16 cellular contexts compared by ENCODE assay signal in genomic region chr2:11121099-11121822, GRCh38. TPM values are rescaled to one million over a fixed set of nuclear protein-coding genes. Genes with fewer than 3 reads are reported as not detected.
DNase-seq lines count a peak whose midpoint lies in the region; FAIRE-seq and TF ChIP-seq lines count a peak whose summit lies in the region.
"Had no signal": no experiment of that assay in that cellular context is flagged by ENCODE, and none has a peak within 500 bp of the region (broad histone marks: within the 10 kb centered on the region; RNA-seq: fewer than 3 reads in every experiment).

No MANE protein-coding gene starts in this region.

- no peak overlapping the region for H2AK5ac ChIP-seq in mesendoderm (ENCODE audit: low read length)

- no peak overlapping the region for H2BK15ac ChIP-seq in mesendoderm (replicated peaks; ENCODE audit: low read depth)

- no peaks in the 10 kb centered on the region for H3K4me1 ChIP-seq in HEK293 (ENCODE audit: control insufficient read depth, insufficient read depth, low read length)
- peaks cover 12% of the 10 kb centered on the region for H3K4me1 ChIP-seq in mammary epithelial cell (ENCODE audit: insufficient read depth, low read length)
- H3K4me1 ChIP-seq in mesendoderm (ENCODE audit: control insufficient read depth, low read depth, low read length) = no peaks in the 10 kb centered on the region
- H3K4me1 ChIP-seq: left lung, SJCRH30 had no signal

- no peak for FAIRE-seq in GM12891 (lab: Jason Lieb, UNC)
- FAIRE-seq: G401.6 had no signal

- in situ Hi-C loops in mammary epithelial cell (cut with MboI; ENCODE audit: low sequenced_read_pairs in 2 of 2) = loop anchor here (5.0 to 10.0 kb wide), 2 partner anchors 284 to 416 kb away; no protein-coding TSS in a partner anchor

- H2BK5ac ChIP-seq in mesendoderm (ENCODE audit: low read length) = no peak overlapping the region

- H3K4me2 ChIP-seq in mammary epithelial cell (ENCODE audit: insufficient read depth, low read depth, low read length) (peak overlapping the region; percentile 2), mesendoderm (ENCODE audit: low read length) (no peak overlapping the region)
- H3K4me2 ChIP-seq: hepatocyte had no signal

- no peaks in the 10 kb centered on the region for H3K9me3 ChIP-seq in HEK293 (ENCODE audit: control insufficient read depth, insufficient read depth, low read depth, low read length)
- no peaks in the 10 kb centered on the region for H3K9me3 ChIP-seq in mammary epithelial cell (replicated peaks; ENCODE audit: insufficient read depth, low read length)
- H3K9me3 ChIP-seq: left lung, SJCRH30 had no signal

- H3K79me2 ChIP-seq in mammary epithelial cell (ENCODE audit: insufficient read depth, low read length) = no peaks in the 10 kb centered on the region
- H3K79me2 ChIP-seq in mesendoderm (ENCODE audit: control insufficient read depth, insufficient read depth, low read length) = no peaks in the 10 kb centered on the region
- H3K79me2 ChIP-seq: hepatocyte had no signal

- H3K27me3 Mint-ChIP-seq in Calu3 (ENCODE audit: unreplicated experiment) = peaks cover 12% of the 10 kb centered on the region
- H3K27me3 Mint-ChIP-seq: activated CD4-positive, alpha-beta memory T cell treated with anti-CD3 and anti-CD28 coated beads for 36 hours had no signal

- TF ChIP-seq CTCF in Calu3 (IDR thresholded peaks at IDR 0.05; ENCODE audit: unreplicated experiment) (no peak), HEK293 (tag by site-specific recombination; IDR thresholded peaks at IDR 0.05) (no peak), mammary epithelial cell (conservative IDR thresholded peaks at IDR 0.05 in 1 of 2, IDR thresholded peaks at IDR 0.05 in 1 of 2; ENCODE audit: extremely low read depth in 1 of 2, insufficient read depth in 1 of 2, low read depth in 1 of 2, low read length in 2 of 2) (no peak)

- H3K36me3 ChIP-seq in HEK293 (ENCODE audit: control insufficient read depth in 2 of 2, insufficient read depth in 1 of 2, low read length in 2 of 2) (no peaks in the 10 kb centered on the region), mammary epithelial cell (ENCODE audit: insufficient read depth, low read length) (no peaks in the 10 kb centered on the region), mesendoderm (ENCODE audit: control insufficient read depth, insufficient read depth, low read length) (no peaks in the 10 kb centered on the region)
- H3K36me3 ChIP-seq: left lung, SJCRH30 had no signal

- H3K36me3 Mint-ChIP-seq in Calu3 (ENCODE audit: insufficient read depth, unreplicated experiment) = no peaks in the 10 kb centered on the region
- H3K36me3 Mint-ChIP-seq: activated CD4-positive, alpha-beta memory T cell treated with anti-CD3 and anti-CD28 coated beads for 36 hours; CD8-positive, alpha-beta T cell; natural killer cell had no signal

- no peak overlapping the region for H2BK120ac ChIP-seq in mesendoderm (ENCODE audit: low read depth, low read length)

- H3K27ac ChIP-seq in HEK293 (ENCODE audit: extremely low read depth, low read depth, low read length) (no peak overlapping the region), mammary epithelial cell (ENCODE audit: insufficient read depth, low read depth, low read length) (no peak overlapping the region), mesendoderm (ENCODE audit: low read depth, low read length) (no peak overlapping the region)
- H3K27ac ChIP-seq: hepatocyte, left lung, SJCRH30 had no signal

- H3K23ac ChIP-seq in mesendoderm (ENCODE audit: low read length) = no peak overlapping the region

- H3K79me1 ChIP-seq in mesendoderm (ENCODE audit: low read length) = no peaks in the 10 kb centered on the region

- H4K20me1 ChIP-seq in mammary epithelial cell (ENCODE audit: insufficient read depth, low read length) = no peaks in the 10 kb centered on the region

- no peak overlapping the region for H4K8ac ChIP-seq in mesendoderm (ENCODE audit: low read depth, low read length)

- H3K27me3 ChIP-seq in mammary epithelial cell (ENCODE audit: insufficient read depth, low read length) = no peaks in the 10 kb centered on the region
- no peaks in the 10 kb centered on the region for H3K27me3 ChIP-seq in mesendoderm (ENCODE audit: insufficient read depth, low read length, poor library complexity)
- H3K27me3 ChIP-seq: hepatocyte had no signal

- no peak overlapping the region for H3K9ac ChIP-seq in mammary epithelial cell (ENCODE audit: insufficient read depth, low read length)
- H3K9ac ChIP-seq in mesendoderm (ENCODE audit: low read length) = no peak overlapping the region

- BruUV-seq in Calu3 (replicated peaks; lab: Mats Ljungman, UMichigan) (no TSS peak), mammary epithelial cell (replicated peaks; lab: Mats Ljungman, UMichigan) (no TSS peak)

- TF ChIP-seq POLR2A in GM12891 (IDR thresholded peaks at IDR 0.05; ENCODE audit: low read depth, low read length) = no peak

- H3K4me3 ChIP-seq in HEK293 (ENCODE audit: low read depth, low read length) = no peak overlapping the region
- no peak overlapping the region for H3K4me3 ChIP-seq in mammary epithelial cell (replicated peaks in 1 of 3; ENCODE audit: insufficient read depth in 1 of 3, low read depth in 2 of 3, low read length in 3 of 3)
- H3K4me3 ChIP-seq in mesendoderm (ENCODE audit: low read length) = no peak overlapping the region
- H3K4me3 ChIP-seq: hepatocyte, left lung, SJCRH30 had no signal

- intact Hi-C loops in Calu3 (cut with micrococcal nuclease; ENCODE audit: unreplicated experiment) (loop anchor here (10.0 kb wide), 2 partner anchors 206 to 406 kb away; partner anchors contain the start of gene KCNF1), mammary epithelial cell (cut with micrococcal nuclease) (loop anchor here (5.0 kb wide), 1 partner anchor 194 kb away; no protein-coding TSS in a partner anchor)

- CTCF ChIA-PET in Calu3 (lab: Charles Lee) = interaction anchor here (1.1 kb wide), 1 partner anchor 289 kb away, joined by 4 read pairs; no protein-coding TSS in a partner anchor
- CTCF ChIA-PET in HEK293 (lab: Yijun Ruan, JAX) = interaction anchor here (0.6 to 9.1 kb wide), 6 partner anchors 12 to 286 kb away, joined by 3 to 185 read pairs (median 8); a partner anchor contains a TSS
- CTCF ChIA-PET in mammary epithelial cell (lab: Charles Lee; ENCODE audit: low non-redundant PET) = no interaction called here

- peak overlapping the region; percentile 36 for H3K27ac Mint-ChIP-seq in Calu3 (ENCODE audit: unreplicated experiment)
- H3K27ac Mint-ChIP-seq: activated CD4-positive, alpha-beta memory T cell treated with anti-CD3 and anti-CD28 coated beads for 36 hours; CD8-positive, alpha-beta T cell; natural killer cell had no signal

- 40% methylated on average over 5 of the region's 8 CpGs for WGBS in mammary epithelial cell (ENCODE audit: low coverage, missing lambda C conversion rate)
- no CpG with 5 or more reads among the region's 8 CpGs for WGBS in mesendoderm (ENCODE audit: extremely low coverage, insufficient coverage, low lambda C conversion rate)

- DNase-seq in Calu3 (no peak), mammary epithelial cell (no peak), mesendoderm (peak; percentile 57), NOMO-1 treated with dmso at 0.1 percent for 144 hours (lab: John Stamatoyannopoulos, UW; ENCODE audit: unreplicated experiment) (no peak), GM12891 (ENCODE audit: insufficient read length, low spot score) (no peak), NCI-H774 (lab: John Stamatoyannopoulos, UW) (no peak)
- DNase-seq: activated CD4-positive, alpha-beta memory T cell treated with anti-CD3 and anti-CD28 coated beads for 36 hours; CD8-positive, alpha-beta T cell; left lung; natural killer cell; NCI-H1930; SJCRH30; stimulated activated CD4-positive, alpha-beta T cell treated with anti-CD3 and anti-CD28 coated beads, Interleukin-15, amount 100 ng/mL, for 24 hours had no signal

- H3K4me1 Mint-ChIP-seq in Calu3 (ENCODE audit: low read depth, unreplicated experiment) = peaks cover 18% of the 10 kb centered on the region
- H3K4me1 Mint-ChIP-seq: natural killer cell had no signal

- H3K4me3 Mint-ChIP-seq in Calu3 (ENCODE audit: low read depth, unreplicated experiment) = no peak overlapping the region
- H3K4me3 Mint-ChIP-seq: activated CD4-positive, alpha-beta memory T cell treated with anti-CD3 and anti-CD28 coated beads for 36 hours; CD8-positive, alpha-beta T cell; natural killer cell had no signal

- H3K4ac ChIP-seq in mesendoderm (ENCODE audit: low read depth, low read length) = no peak overlapping the region

- no peak overlapping the region for H3K56ac ChIP-seq in mesendoderm (ENCODE audit: low read length)

- H2AFZ ChIP-seq in mammary epithelial cell (ENCODE audit: low read depth, low read length) = peak overlapping the region; percentile 50
- H2AFZ ChIP-seq: hepatocyte had no signal

- no peak overlapping the region for H4K5ac ChIP-seq in mesendoderm (ENCODE audit: low read length)

- POLR2A ChIA-PET in HEK293 (lab: Yijun Ruan, JAX) = no interaction called here

- dilution Hi-C loops in mammary epithelial cell (cut with HindIII; ENCODE audit: low sequenced_read_pairs) = no loop called here

- no peak overlapping the region for H3K18ac ChIP-seq in mesendoderm (ENCODE audit: low read length)

- H3K9me3 Mint-ChIP-seq in Calu3 (ENCODE audit: low read depth, unreplicated experiment) = no peaks in the 10 kb centered on the region
- H3K9me3 Mint-ChIP-seq: activated CD4-positive, alpha-beta memory T cell treated with anti-CD3 and anti-CD28 coated beads for 36 hours; CD8-positive, alpha-beta T cell; natural killer cell had no signal

TF ChIP-seq in HEK293, 187 proteins besides CTCF, POLR2A, EP300 and RAD21 (continues in another document):
- TF ChIP-seq ZNF768 (tag by site-specific recombination; IDR thresholded peaks at IDR 0.05) = 0 out of 2 replicates have a peak, but pooled peaks have one; percentile 57
- TF ChIP-seq ZSCAN16 (tag by site-specific recombination; IDR thresholded peaks at IDR 0.05) = 0 out of 2 replicates have a peak, but pooled peaks have one; percentile 39
- no peak for TF ChIP-seq ZNF76 (tag by site-specific recombination; IDR thresholded peaks at IDR 0.05; ENCODE audit: borderline replicate concordance, low read depth)
- TF ChIP-seq ZFP69B (tag by site-specific recombination; IDR thresholded peaks at IDR 0.05) = no peak
- no peak for TF ChIP-seq ZNF596 (tag by site-specific recombination; IDR thresholded peaks at IDR 0.05)

TF ChIP-seq in GM12891, 5 proteins besides CTCF, POLR2A, EP300 and RAD21:
- TF ChIP-seq POU2F2 (IDR thresholded peaks at IDR 0.05; ENCODE audit: low read depth, low read length) (no peak), POLR2AphosphoS5 (IDR thresholded peaks at IDR 0.05; ENCODE audit: low read depth, low read length) (no peak), SPI1 (IDR thresholded peaks at IDR 0.05; ENCODE audit: low read depth, low read length) (no peak), PAX5 (IDR thresholded peaks at IDR 0.05; ENCODE audit: insufficient read depth, low read length, severe bottlenecking) (no peak), TAF1 (IDR thresholded peaks at IDR 0.05; ENCODE audit: low read depth, low read length) (no peak)

RNA-seq across cellular contexts. Expression of gene SLC66A3, which starts 34.0 kb away (rescaled TPM):
- total RNA-seq in Calu3 (2022) = 13.5 and 15.0 TPM in 2 replicates
- total RNA-seq in mammary epithelial cell = 10 to 100 TPM; 16.1 to 23.3 TPM
- 18.5 TPM for polyA plus RNA-seq in mammary epithelial cell
- 11.6 TPM for polyA minus RNA-seq in mammary epithelial cell
- 6.9 TPM for polyA plus RNA-seq in mesendoderm (2013, experiment 1 of 2)
- polyA plus RNA-seq in mesendoderm (2013, experiment 2 of 2) = 6.5 TPM
- 3.6 TPM for polyA plus RNA-seq in GM12891 (2012; ENCODE audit: low read depth, missing spikeins)
